In the genomic region with DNA sequence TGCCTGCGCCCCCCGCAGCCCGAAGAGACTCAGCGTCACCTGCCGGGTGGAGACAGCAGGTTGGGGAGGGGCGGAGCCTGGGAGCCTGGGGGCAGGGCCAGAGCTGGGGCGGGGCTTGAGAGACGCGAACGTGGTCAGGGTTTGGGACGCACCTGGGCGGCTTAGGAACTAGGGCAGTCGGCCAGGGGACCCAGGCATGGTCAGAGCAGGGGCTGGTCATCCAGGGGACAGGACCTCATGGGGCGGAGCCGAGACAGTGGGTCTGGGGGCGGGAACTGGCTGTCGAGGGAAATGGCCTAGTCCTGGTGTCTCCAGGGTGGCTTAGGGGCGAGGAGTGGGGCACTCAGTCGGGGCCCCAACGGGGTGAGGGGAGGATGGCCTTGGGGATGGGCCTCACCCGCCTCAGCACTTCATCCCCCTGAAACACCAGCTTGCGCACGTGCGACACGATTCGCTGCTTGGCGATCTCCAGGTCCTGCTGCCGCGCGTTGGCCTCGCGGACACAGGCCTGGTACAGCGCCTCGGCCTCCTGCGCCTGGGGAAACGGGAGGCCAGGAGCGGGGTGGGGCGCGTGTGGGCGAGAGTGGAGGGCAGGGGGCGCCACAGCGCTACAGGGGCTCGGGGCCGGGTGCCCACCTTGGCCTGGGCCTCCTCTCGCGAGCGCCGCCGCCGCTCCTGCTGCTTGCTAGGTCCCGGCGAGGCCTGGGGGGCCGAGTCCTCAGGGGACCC, we compare ENCODE assay signal across 20 cellular contexts. TPM values are rescaled to one million over a fixed set of nuclear protein-coding genes. Genes with fewer than 3 reads are reported as not detected.
DNase-seq lines count a peak whose midpoint lies in the region; ATAC-seq and TF ChIP-seq lines count a peak whose summit lies in the region.
"Had no signal": no experiment of that assay in that cellular context is flagged by ENCODE, and none has a peak within 500 bp of the region (broad histone marks: within the 10 kb centered on the region; RNA-seq: fewer than 3 reads in every experiment).

No MANE protein-coding gene starts in this region.

- H3K4me1 ChIP-seq in GM23338 (ENCODE audit: insufficient read depth) = peaks cover 4% of the 10 kb centered on the region
- H3K4me1 ChIP-seq in OCI-LY1 (ENCODE audit: insufficient read depth, low read length, severe bottlenecking) = peaks cover 9% of the 10 kb centered on the region
- H3K4me1 ChIP-seq in iPS DF 6.9 (ENCODE audit: control insufficient read depth, insufficient read depth, low read length) = peaks cover 6% of the 10 kb centered on the region
- peaks cover 3 to 4% of the 10 kb centered on the region in 2 experiments for H3K4me1 ChIP-seq in trophoblast cell (ENCODE audit: control insufficient read depth in 1 of 2, insufficient read depth in 2 of 2, low read length in 2 of 2)
- H3K4me1 ChIP-seq: HAP-1 had no signal

- H4K20me1 ChIP-seq in GM23338 (replicated peaks; ENCODE audit: insufficient read depth) (no peaks in the 10 kb centered on the region), OCI-LY1 (ENCODE audit: insufficient read depth, low read length) (no peaks in the 10 kb centered on the region)

- H3K4ac ChIP-seq in trophoblast cell (ENCODE audit: low read depth, low read length) = no peak overlapping the region

- H3K27ac ChIP-seq in GM23338 (ENCODE audit: low read depth) (no peak overlapping the region), OCI-LY1 (ENCODE audit: low read depth, low read length, poor library complexity, severe bottlenecking) (no peak overlapping the region), iPS DF 6.9 (ENCODE audit: low read length) (no peak overlapping the region), trophoblast cell (ENCODE audit: low read depth, low read length) (no peak overlapping the region)
- H3K27ac ChIP-seq: dorsolateral prefrontal cortex, gastroesophageal sphincter, tibial nerve had no signal

- no peak overlapping the region for H3K14ac ChIP-seq in trophoblast cell (ENCODE audit: low read length)

- DNase-seq in GM23338 (ENCODE audit: low spot score) = peak; percentile 96
- peak; percentile 52 for DNase-seq in iPS DF 6.9 (ENCODE audit: low read depth, low spot score)
- no peak for DNase-seq in trophoblast cell
- no peak for DNase-seq in mesothelial cell of epicardium (ENCODE audit: low spot score in 2 of 2, unreplicated experiment in 2 of 2)
- no peak for DNase-seq in MG63
- DNase-seq: activated CD4-positive, CD25-positive, alpha-beta regulatory T cell; activated effector memory CD4-positive, alpha-beta T cell treated with anti-CD3 and anti-CD28 coated beads, Interleukin-2, amount 50 U/mL, for 16 hours; AML-193; dorsolateral prefrontal cortex; NCI-H1694 treated with DMSO at 0.1 percent for 48 hours; NCI-H748 treated with DMSO at 0.1 percent for 48 hours; nucleus accumbens had no signal

- H2AFZ ChIP-seq in GM23338 = peak overlapping the region; percentile 94
- no peak overlapping the region for H2AFZ ChIP-seq in OCI-LY1 (ENCODE audit: low read length)
- H2AFZ ChIP-seq in trophoblast cell (ENCODE audit: insufficient read depth, low read length, poor library complexity) = no peak overlapping the region

- no CpG with 5 or more reads among the region's 53 CpGs for WGBS in iPS DF 6.9 (ENCODE audit: insufficient coverage, insufficient read length)
- no CpG with 5 or more reads among the region's 53 CpGs for WGBS in trophoblast cell (ENCODE audit: extremely low coverage, insufficient coverage, insufficient read length)

- TF ChIP-seq CTCF in GM23338 (conservative IDR thresholded peaks at IDR 0.05; ENCODE audit: low read depth in 2 of 2) (peak in 1 of 2 experiments; percentile 64; a peak in 3 of 4 replicates), OCI-LY1 (IDR thresholded peaks at IDR 0.05; ENCODE audit: low read length) (peak; percentile 4; the same call in 1 of the 2 replicates), mesothelial cell of epicardium (IDR thresholded peaks at IDR 0.05; ENCODE audit: unreplicated experiment) (no peak)

- H3K27me3 Mint-ChIP-seq in GM23338 (ENCODE audit: insufficient read depth, low read depth, poor library complexity) (peaks cover 11% of the 10 kb centered on the region), mesothelial cell of epicardium (ENCODE audit: low read depth) (no peaks in the 10 kb centered on the region)

- no peak overlapping the region for H2BK12ac ChIP-seq in trophoblast cell (ENCODE audit: low read length)

- no peak overlapping the region for H3K27ac Mint-ChIP-seq in GM23338
- H3K27ac Mint-ChIP-seq in mesothelial cell of epicardium = no peak overlapping the region
- H3K27ac Mint-ChIP-seq: stimulated activated effector memory CD8-positive, alpha-beta T cell treated with anti-CD3 and anti-CD28 coated beads, Interleukin-12 subunit alpha, Interleukin-12 subunit beta, amount 100 ng/mL, for 72 hours had no signal

- H3K9me3 ChIP-seq in OCI-LY1 (ENCODE audit: low read length) (no peaks in the 10 kb centered on the region), iPS DF 6.9 (ENCODE audit: control insufficient read depth, insufficient read depth, low read length) (no peaks in the 10 kb centered on the region), trophoblast cell (ENCODE audit: insufficient read depth, low read depth, low read length) (no peaks in the 10 kb centered on the region), MG63 (no peaks in the 10 kb centered on the region)
- H3K9me3 ChIP-seq: gastroesophageal sphincter, HAP-1, tibial nerve had no signal

- H2AK5ac ChIP-seq in trophoblast cell (ENCODE audit: low read length) = no peak overlapping the region

- no peak overlapping the region for H4K8ac ChIP-seq in trophoblast cell (ENCODE audit: low read depth, low read length)

- H3K27me3 ChIP-seq in GM23338 (ENCODE audit: insufficient read depth) (no peaks in the 10 kb centered on the region), OCI-LY1 (ENCODE audit: insufficient read depth, low read length) (no peaks in the 10 kb centered on the region), iPS DF 6.9 (ENCODE audit: control insufficient read depth, insufficient read depth, low read length) (no peaks in the 10 kb centered on the region), trophoblast cell (ENCODE audit: insufficient read depth, low read length) (no peaks in the 10 kb centered on the region), MG63 (no peaks in the 10 kb centered on the region)
- H3K27me3 ChIP-seq: dorsolateral prefrontal cortex, gastroesophageal sphincter, tibial nerve had no signal

- peaks cover 2% of the 10 kb centered on the region for H3K79me1 ChIP-seq in trophoblast cell (ENCODE audit: low read length)

- H2BK5ac ChIP-seq in trophoblast cell (ENCODE audit: low read depth, low read length, poor library complexity) = no peak overlapping the region

- H4K91ac ChIP-seq in trophoblast cell (ENCODE audit: low read depth, low read length) = no peak overlapping the region

- H3K23ac ChIP-seq in trophoblast cell (ENCODE audit: low read length) = no peak overlapping the region

- H3K36me3 Mint-ChIP-seq in GM23338 (ENCODE audit: low read depth) = peaks cover 19% of the 10 kb centered on the region
- peaks cover 20% of the 10 kb centered on the region for H3K36me3 Mint-ChIP-seq in mesothelial cell of epicardium

- no peaks in the 10 kb centered on the region for H3K79me2 ChIP-seq in GM23338 (replicated peaks; ENCODE audit: insufficient read depth)
- H3K79me2 ChIP-seq in OCI-LY1 (ENCODE audit: insufficient read depth, low read length) = peaks cover 4% of the 10 kb centered on the region
- no peaks in the 10 kb centered on the region for H3K79me2 ChIP-seq in trophoblast cell (ENCODE audit: control insufficient read depth, insufficient read depth, low read length, poor library complexity)

- H3K9me3 Mint-ChIP-seq in GM23338 (no peaks in the 10 kb centered on the region; the same call in 2 of the 3 replicates), mesothelial cell of epicardium (no peaks in the 10 kb centered on the region)
- H3K9me3 Mint-ChIP-seq: stimulated activated effector memory CD8-positive, alpha-beta T cell treated with anti-CD3 and anti-CD28 coated beads, Interleukin-12 subunit alpha, Interleukin-12 subunit beta, amount 100 ng/mL, for 72 hours had no signal

- no peaks in the 10 kb centered on the region for H3K9me2 ChIP-seq in GM23338 (ENCODE audit: insufficient read depth)
- no peaks in the 10 kb centered on the region for H3K9me2 ChIP-seq in OCI-LY1 (ENCODE audit: low read depth, low read length)

- H3K18ac ChIP-seq in trophoblast cell (ENCODE audit: low read length) = no peak overlapping the region

- no peak overlapping the region for H4K12ac ChIP-seq in trophoblast cell (ENCODE audit: low read depth, low read length)

- ATAC-seq in GM23338 (peak; percentile 92), HG03469 (IDR thresholded peaks at IDR 0.05; ENCODE audit: unreplicated experiment) (no peak)
- ATAC-seq: gastroesophageal sphincter; right cardiac atrium; stimulated activated effector memory CD8-positive, alpha-beta T cell treated with anti-CD3 and anti-CD28 coated beads, Interleukin-12 subunit alpha, Interleukin-12 subunit beta, amount 100 ng/mL, for 72 hours had no signal

- H3K36me3 ChIP-seq in GM23338 (ENCODE audit: insufficient read depth) (no peaks in the 10 kb centered on the region; the same call in 1 of the 2 replicates), OCI-LY1 (ENCODE audit: insufficient read depth, low read length) (peaks cover 83% of the 10 kb centered on the region), iPS DF 6.9 (ENCODE audit: control insufficient read depth, insufficient read depth, low read length) (peaks cover 14% of the 10 kb centered on the region), trophoblast cell (ENCODE audit: control insufficient read depth in 1 of 2, insufficient read depth in 2 of 2, low read length in 2 of 2) (peaks cover 63 to 67% of the 10 kb centered on the region in 2 experiments), MG63 (peaks cover 25% of the 10 kb centered on the region)

- peak overlapping the region; percentile 59 for H3K4me3 ChIP-seq in GM23338
- H3K4me3 ChIP-seq in OCI-LY1 (ENCODE audit: low read depth, low read length, poor library complexity, severe bottlenecking) = no peak overlapping the region
- H3K4me3 ChIP-seq in iPS DF 6.9 (ENCODE audit: low read length) = no peak overlapping the region
- peak overlapping the region; percentile 6 for H3K4me3 ChIP-seq in trophoblast cell (ENCODE audit: low read depth, low read length)
- H3K4me3 ChIP-seq in MG63 = no peak overlapping the region
- H3K4me3 ChIP-seq: dorsolateral prefrontal cortex, gastroesophageal sphincter, HAP-1, tibial nerve had no signal

- H3K4me3 Mint-ChIP-seq in GM23338 (peak overlapping the region; percentile 63; the same call in 2 of the 3 replicates), mesothelial cell of epicardium (no peak overlapping the region)
- H3K4me3 Mint-ChIP-seq: stimulated activated effector memory CD8-positive, alpha-beta T cell treated with anti-CD3 and anti-CD28 coated beads, Interleukin-12 subunit alpha, Interleukin-12 subunit beta, amount 100 ng/mL, for 72 hours had no signal

- H2BK120ac ChIP-seq in trophoblast cell (ENCODE audit: insufficient read depth, low read length, poor library complexity) = no peak overlapping the region

- H3K4me1 Mint-ChIP-seq in GM23338 (peaks cover 10% of the 10 kb centered on the region), mesothelial cell of epicardium (peaks cover 8% of the 10 kb centered on the region)

- H3F3A ChIP-seq in GM23338 (replicated peaks; ENCODE audit: low read depth) (no peaks in the 10 kb centered on the region), OCI-LY1 (ENCODE audit: insufficient read depth, low read length) (no peaks in the 10 kb centered on the region)

- H3K9ac ChIP-seq in OCI-LY1 (ENCODE audit: low read length) = no peak overlapping the region
- no peak overlapping the region for H3K9ac ChIP-seq in trophoblast cell (ENCODE audit: low read length)

- peak overlapping the region; percentile 80 for H3K4me2 ChIP-seq in GM23338
- no peak overlapping the region for H3K4me2 ChIP-seq in OCI-LY1 (ENCODE audit: low read length)
- H3K4me2 ChIP-seq in trophoblast cell (ENCODE audit: low read length) = no peak overlapping the region

RNA-seq across cellular contexts. Expression of gene GMIP, which starts 5.8 kb away (rescaled TPM):
- total RNA-seq in GM23338 (2014; rRNA removed; shearing (Covaris generic)) = 19.8 and 22.1 TPM in 2 replicates
- polyA plus RNA-seq in GM23338 (2016; fragmentation: Nextera tagmentation; extraction: Ambion mirVana) = 5.1 and 6.2 TPM in 2 replicates
- polyA plus RNA-seq in trophoblast cell (2013) = 15.7 and 17.3 TPM in 2 replicates
- 25.0 to 27.1 TPM (median 25.1 TPM) in 3 replicates for total RNA-seq in mesothelial cell of epicardium
- total RNA-seq in MG63 (2014; rRNA removed; shearing (Covaris generic); ENCODE audit: low replicate concordance) = 2.7 and 12.4 TPM in 2 replicates

RNA-seq across cellular contexts. Expression of gene LPAR2, which starts 9.7 kb away (rescaled TPM):
- total RNA-seq in GM23338 (2014; rRNA removed; shearing (Covaris generic)) = 49.5 and 63.1 TPM in 2 replicates
- 35.8 and 39.4 TPM in 2 replicates for polyA plus RNA-seq in GM23338 (2016; fragmentation: Nextera tagmentation; extraction: Ambion mirVana)
- polyA plus RNA-seq in trophoblast cell (2013) = 39.2 and 41.2 TPM in 2 replicates
- 84.2 to 93.4 TPM (median 87.1 TPM) in 3 replicates for total RNA-seq in mesothelial cell of epicardium
- 0.79 TPM in 1 of 2 replicates, not detected in the other for total RNA-seq in MG63 (2014; rRNA removed; shearing (Covaris generic); ENCODE audit: low replicate concordance)

RNA-seq across cellular contexts. Expression of gene PBX4, which starts 19.2 kb away (rescaled TPM):
- total RNA-seq in GM23338 (2014; rRNA removed; shearing (Covaris generic)) = 1.5 and 2.6 TPM in 2 replicates
- polyA plus RNA-seq in GM23338 (2016; fragmentation: Nextera tagmentation; extraction: Ambion mirVana) = 4.1 and 5.3 TPM in 2 replicates
- 1.4 TPM in 2 replicates for polyA plus RNA-seq in trophoblast cell (2013)
- total RNA-seq in mesothelial cell of epicardium = 11.3 to 12.8 TPM (median 12.2 TPM) in 3 replicates
- 2.4 and 15.5 TPM in 2 replicates for total RNA-seq in MG63 (2014; rRNA removed; shearing (Covaris generic); ENCODE audit: low replicate concordance)
- total RNA-seq: cardiac septum had no signal

RNA-seq across cellular contexts. Expression of gene ATP13A1, which starts 25.8 kb away (rescaled TPM):
- total RNA-seq in GM23338 (2014; rRNA removed; shearing (Covaris generic)) = 109 and 307 TPM in 2 replicates
- 38.1 and 41.5 TPM in 2 replicates for polyA plus RNA-seq in GM23338 (2016; fragmentation: Nextera tagmentation; extraction: Ambion mirVana)
- polyA plus RNA-seq in trophoblast cell (2013) = 36.9 and 40.8 TPM in 2 replicates
- 83.8 to 88.3 TPM (median 87.3 TPM) in 3 replicates for total RNA-seq in mesothelial cell of epicardium
- total RNA-seq in MG63 (2014; rRNA removed; shearing (Covaris generic); ENCODE audit: low replicate concordance) = 30.6 and 70.8 TPM in 2 replicates

RNA-seq across cellular contexts. Expression of gene ZNF101, which starts 31.0 kb away (rescaled TPM):
- total RNA-seq in GM23338 (2014; rRNA removed; shearing (Covaris generic)) = 46.4 and 51.0 TPM in 2 replicates
- 47.9 and 52.9 TPM in 2 replicates for polyA plus RNA-seq in GM23338 (2016; fragmentation: Nextera tagmentation; extraction: Ambion mirVana)
- 10.6 and 11.9 TPM in 2 replicates for polyA plus RNA-seq in trophoblast cell (2013)
- 8.0 to 8.3 TPM (median 8.3 TPM) in 3 replicates for total RNA-seq in mesothelial cell of epicardium
- total RNA-seq in MG63 (2014; rRNA removed; shearing (Covaris generic); ENCODE audit: low replicate concordance) = 7.1 and 18.0 TPM in 2 replicates

Comparison
In these comparisons a context has a peak if more than half of its experiments do, and no peak if none do; other contexts are left out.
1. DNase-seq: peak in GM23338 (single experiment) and iPS DF 6.9 (single experiment); none in trophoblast cell (0 of 2), mesothelial cell of epicardium (0 of 2) and MG63 (single experiment).
2. H3K4me3 ChIP-seq: peak in GM23338 (single experiment) and trophoblast cell (single experiment); none in OCI-LY1 (single experiment), iPS DF 6.9 (single experiment) and MG63 (single experiment).
3. RNA of gene LPAR2, which starts 9.7 kb away (total RNA-seq): 84.2 to 93.4 TPM in mesothelial cell of epicardium and 49.5 to 63.1 TPM in GM23338; 0.79 TPM in MG63; every median in the first group is over 10 times any median in the second.